Comparison of ENCODE assay signal across 8 cellular contexts in the genomic region with DNA sequence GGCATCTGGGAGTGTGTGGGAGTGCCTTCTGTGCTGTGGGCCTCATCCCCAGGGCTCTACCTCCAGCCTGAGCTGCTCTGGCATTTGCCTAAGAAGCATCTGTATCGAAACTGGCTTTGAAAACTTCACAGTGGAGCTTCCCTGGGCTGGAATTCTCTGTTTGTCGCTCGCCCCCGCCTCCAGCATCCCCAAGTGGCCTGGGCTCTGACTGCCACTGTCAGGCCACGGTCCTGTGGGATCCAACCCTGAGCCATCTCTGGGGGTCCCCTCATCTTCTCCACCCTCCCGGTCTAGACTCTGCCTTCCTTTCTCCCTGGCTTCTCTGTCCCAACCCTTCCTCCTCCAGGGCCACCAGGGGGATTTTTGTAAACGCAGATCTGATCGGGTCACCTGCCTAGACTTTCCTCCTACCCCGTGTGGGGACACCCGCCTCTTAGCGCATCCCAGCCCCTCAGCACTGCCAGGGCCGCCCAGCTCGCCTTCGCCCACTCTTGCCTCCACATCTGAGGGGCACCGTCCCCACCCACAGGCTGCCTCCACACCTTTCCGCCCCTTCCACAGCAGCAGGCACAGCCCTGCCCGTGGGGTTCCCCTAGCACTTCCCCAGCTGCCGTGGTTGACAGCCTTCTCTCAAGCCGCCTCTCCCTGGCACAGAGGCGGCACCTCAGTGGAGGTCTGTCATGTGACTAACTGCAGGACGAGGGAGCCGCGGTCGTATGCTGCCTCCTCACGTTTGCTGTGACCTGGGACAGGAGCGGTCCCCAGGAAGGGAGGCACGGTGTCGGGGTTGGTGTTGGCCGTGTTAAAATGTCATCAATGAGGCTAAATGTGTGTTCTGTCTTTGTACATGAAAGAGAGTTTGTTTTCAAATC. TPM values are rescaled to one million over a fixed set of nuclear protein-coding genes. Genes with fewer than 3 reads are reported as not detected.
A peak's percentile ranks its signal among the peaks of the same experiment; 100 is the strongest.
DNase-seq lines count a peak whose midpoint lies in the region; ATAC-seq and TF ChIP-seq lines count a peak whose summit lies in the region.

No MANE protein-coding gene starts in this region.

- H3K9me3 Mint-ChIP-seq in activated CD4-positive, alpha-beta memory T cell treated with anti-CD3 and anti-CD28 coated beads, Interleukin-2, amount 10 ng/mL, durations not matched to agents 7 days and 5 days, result no peaks in the 10 kb centered on the region
- H3K9me3 Mint-ChIP-seq in endothelial cell (ENCODE audit: unreplicated experiment), result no peaks in the 10 kb centered on the region

- no peak for TF ChIP-seq CTCF in endothelial cell (IDR thresholded peaks at IDR 0.05; ENCODE audit: unreplicated experiment)

- peaks cover 19% of the 10 kb centered on the region for H3K4me1 Mint-ChIP-seq in activated CD4-positive, alpha-beta memory T cell treated with anti-CD3 and anti-CD28 coated beads, Interleukin-2, amount 10 ng/mL, durations not matched to agents 7 days and 5 days
- H3K4me1 Mint-ChIP-seq in endothelial cell (ENCODE audit: unreplicated experiment), result peaks cover 10% of the 10 kb centered on the region

- peak; percentile 79 for DNase-seq in activated CD4-positive, alpha-beta memory T cell treated with anti-CD3 and anti-CD28 coated beads, Interleukin-2, amount 10 ng/mL, durations not matched to agents 7 days and 5 days
- peak; percentile 63 to 68 (median 65) for DNase-seq in effector memory CD4-positive, alpha-beta T cell
- DNase-seq in pons (ENCODE audit: low spot score) (peak; percentile 65), GM03348 (ENCODE audit: low spot score) (no peak), ACHN (no peak), endothelial cell (ENCODE audit: low spot score) (no peak)

- no peaks in the 10 kb centered on the region for H3K27me3 ChIP-seq in effector memory CD4-positive, alpha-beta T cell (replicated peaks; ENCODE audit: control insufficient read depth, insufficient read depth, low read length, poor library complexity, severe bottlenecking)

- peaks cover 10% of the 10 kb centered on the region for H3K4me1 ChIP-seq in effector memory CD4-positive, alpha-beta T cell (ENCODE audit: control insufficient read depth, insufficient read depth, low read length, poor library complexity, severe bottlenecking)

- CTCF ChIA-PET in activated CD4-positive, alpha-beta memory T cell treated with anti-CD3 and anti-CD28 coated beads, Interleukin-2, amount 10 ng/mL, durations not matched to agents 7 days and 5 days (lab: Charles Lee), result interaction anchor here (0.7 kb wide), 1 partner anchor 12 kb away, joined by 3 read pairs; the partner anchor contains the start of gene TBC1D24

- no peak overlapping the region for H3K27ac ChIP-seq in effector memory CD4-positive, alpha-beta T cell (ENCODE audit: insufficient read depth, low read length, poor library complexity, severe bottlenecking)

- POLR2A ChIA-PET in activated CD4-positive, alpha-beta memory T cell treated with anti-CD3 and anti-CD28 coated beads, Interleukin-2, amount 10 ng/mL, durations not matched to agents 7 days and 5 days (lab: Charles Lee), result interaction anchor here (1.0 to 1.9 kb wide), 3 partner anchors 12 to 218 kb away, joined by 3 to 5 read pairs (median 4); partner anchors contain the start of genes CCNF and TBC1D24

- H3K27me3 Mint-ChIP-seq in activated CD4-positive, alpha-beta memory T cell treated with anti-CD3 and anti-CD28 coated beads, Interleukin-2, amount 10 ng/mL, durations not matched to agents 7 days and 5 days, result no peaks in the 10 kb centered on the region
- H3K27me3 Mint-ChIP-seq in endothelial cell (ENCODE audit: unreplicated experiment), result peaks cover 11% of the 10 kb centered on the region

- H3K9me3 ChIP-seq in effector memory CD4-positive, alpha-beta T cell (ENCODE audit: control insufficient read depth, low read length), result no peaks in the 10 kb centered on the region

- H3K4me3 ChIP-seq in effector memory CD4-positive, alpha-beta T cell (ENCODE audit: insufficient read depth, low read depth, low read length, poor library complexity, severe bottlenecking), result peak overlapping the region; percentile 6

- H3K36me3 Mint-ChIP-seq in activated CD4-positive, alpha-beta memory T cell treated with anti-CD3 and anti-CD28 coated beads, Interleukin-2, amount 10 ng/mL, durations not matched to agents 7 days and 5 days (ENCODE audit: low read depth), result no peaks in the 10 kb centered on the region
- H3K36me3 Mint-ChIP-seq in endothelial cell (ENCODE audit: low read depth, unreplicated experiment), result no peaks in the 10 kb centered on the region

- H3K4me3 Mint-ChIP-seq in activated CD4-positive, alpha-beta memory T cell treated with anti-CD3 and anti-CD28 coated beads, Interleukin-2, amount 10 ng/mL, durations not matched to agents 7 days and 5 days, result no peak overlapping the region
- H3K4me3 Mint-ChIP-seq in endothelial cell (ENCODE audit: unreplicated experiment), result no peak overlapping the region

- peak overlapping the region; percentile 46 for H3K27ac Mint-ChIP-seq in activated CD4-positive, alpha-beta memory T cell treated with anti-CD3 and anti-CD28 coated beads, Interleukin-2, amount 10 ng/mL, durations not matched to agents 7 days and 5 days
- H3K27ac Mint-ChIP-seq in endothelial cell (ENCODE audit: unreplicated experiment), result no peak overlapping the region

- in situ Hi-C loops in ACHN (cut with HindIII; ENCODE audit: low pct_ligation_motif_present, low pct_unique_long_range_greater_than_20kb, low sequenced_read_pairs), result no loop called here

- H3K36me3 ChIP-seq in effector memory CD4-positive, alpha-beta T cell (ENCODE audit: control insufficient read depth, insufficient read depth, low read length), result no peaks in the 10 kb centered on the region

- ATAC-seq in GM18502 (IDR thresholded peaks at IDR 0.05; ENCODE audit: poor library complexity, unreplicated experiment) (peak; percentile 71), HG03103 (IDR thresholded peaks at IDR 0.05; ENCODE audit: low read depth, unreplicated experiment) (peak; percentile 54)

RNA-seq across cellular contexts. Expression of gene TBC1D24, which starts 12.0 kb away (rescaled TPM):
- total RNA-seq in activated CD4-positive, alpha-beta memory T cell treated with anti-CD3 and anti-CD28 coated beads, Interleukin-2, amount 10 ng/mL, durations not matched to agents 7 days and 5 days, result 10 to 100 TPM; 11.4 to 13.7 TPM
- total RNA-seq in endothelial cell (ENCODE audit: unreplicated experiment), result 17.3 TPM

RNA-seq across cellular contexts. Expression of gene NTN3, which starts 15.8 kb away (rescaled TPM):
- not detected for total RNA-seq in activated CD4-positive, alpha-beta memory T cell treated with anti-CD3 and anti-CD28 coated beads, Interleukin-2, amount 10 ng/mL, durations not matched to agents 7 days and 5 days
- not detected for total RNA-seq in endothelial cell (ENCODE audit: unreplicated experiment)

RNA-seq across cellular contexts. Expression of gene ATP6V0C, which starts 26.9 kb away (rescaled TPM):
- 100 to 1,000 TPM; 112 to 125 TPM for total RNA-seq in activated CD4-positive, alpha-beta memory T cell treated with anti-CD3 and anti-CD28 coated beads, Interleukin-2, amount 10 ng/mL, durations not matched to agents 7 days and 5 days
- total RNA-seq in endothelial cell (ENCODE audit: unreplicated experiment), result 157 TPM

RNA-seq across cellular contexts. Expression of gene TEDC2, which starts 27.0 kb away (rescaled TPM):
- total RNA-seq in activated CD4-positive, alpha-beta memory T cell treated with anti-CD3 and anti-CD28 coated beads, Interleukin-2, amount 10 ng/mL, durations not matched to agents 7 days and 5 days, result 10 to 100 TPM; 12.5 to 13.9 TPM
- total RNA-seq in endothelial cell (ENCODE audit: unreplicated experiment), result 9.1 TPM

RNA-seq across cellular contexts. Expression of gene AMDHD2, which starts 33.3 kb away (rescaled TPM):
- 10 to 100 TPM; 51.6 to 55.5 TPM for total RNA-seq in activated CD4-positive, alpha-beta memory T cell treated with anti-CD3 and anti-CD28 coated beads, Interleukin-2, amount 10 ng/mL, durations not matched to agents 7 days and 5 days
- 53.3 TPM for total RNA-seq in endothelial cell (ENCODE audit: unreplicated experiment)

Comparison
In these comparisons a context has a peak if more than half of its experiments do, and no peak if none do; other contexts are left out.
1. DNase-seq: peak in activated CD4-positive, alpha-beta memory T cell treated with anti-CD3 and anti-CD28 coated beads, Interleukin-2, amount 10 ng/mL, durations not matched to agents 7 days and 5 days (single experiment), effector memory CD4-positive, alpha-beta T cell (3 of 3) and pons (single experiment); none in GM03348 (single experiment), ACHN (single experiment) and endothelial cell (single experiment).